Comparison of ENCODE assay signal across 8 cellular contexts in the genomic region with DNA sequence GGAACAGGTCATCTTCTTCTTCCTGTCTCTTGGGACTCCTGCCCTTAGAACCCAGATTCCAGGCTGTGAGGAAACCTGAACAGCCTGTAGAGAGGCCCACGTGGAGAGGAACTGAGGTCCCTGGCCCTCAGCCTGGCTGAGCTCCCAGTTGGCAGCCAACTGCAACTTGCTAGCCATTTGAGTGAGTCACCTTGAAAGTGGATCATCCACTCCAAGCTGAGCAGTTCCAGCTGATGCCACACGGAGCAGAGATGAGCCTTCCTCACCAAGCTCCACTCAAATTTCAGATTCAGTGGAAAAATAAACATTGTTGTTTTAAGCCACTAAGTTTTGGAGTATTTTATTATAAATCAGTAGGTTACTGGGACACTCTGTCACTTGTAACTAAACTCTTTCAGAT.
DNase-seq lines count a peak whose midpoint lies in the region; ATAC-seq lines count a peak whose summit lies in the region.

No MANE protein-coding gene starts in this region.

- peak; percentile 46 for DNase-seq in activated CD8-positive, alpha-beta memory T cell treated with anti-CD3 and anti-CD28 coated beads for 24 hours
- DNase-seq in activated CD8-positive, alpha-beta memory T cell treated with anti-CD3 and anti-CD28 coated beads, Interleukin-2, amount 50 U/mL, for 4 hours = no peak
- peak; percentile 5 for DNase-seq in SHP77 treated with DMSO at 0.1 percent for 48 hours (lab: John Stamatoyannopoulos, UW)
- DNase-seq in glomerular visceral epithelial cell (ENCODE audit: extremely low spot score) = peak; percentile 77
- DNase-seq in skeletal muscle cell (ENCODE audit: low read depth) = peak; percentile 75
- DNase-seq in GDM1 (lab: John Stamatoyannopoulos, UW) = no peak
- DNase-seq in ecto neural progenitor cell (ENCODE audit: low spot score) = no peak

- no peak for ATAC-seq in GM18502 (IDR thresholded peaks at IDR 0.05; ENCODE audit: poor library complexity, unreplicated experiment)

- H3K4me3 ChIP-seq in skeletal muscle cell (ENCODE audit: low read depth, low read length) = no peak overlapping the region

Comparison
In these comparisons a context has a peak if more than half of its experiments do, and no peak if none do; other contexts are left out.
1. DNase-seq: peak in activated CD8-positive, alpha-beta memory T cell treated with anti-CD3 and anti-CD28 coated beads for 24 hours (single experiment), SHP77 treated with DMSO at 0.1 percent for 48 hours (single experiment), glomerular visceral epithelial cell (single experiment) and skeletal muscle cell (single experiment); none in activated CD8-positive, alpha-beta memory T cell treated with anti-CD3 and anti-CD28 coated beads, Interleukin-2, amount 50 U/mL, for 4 hours (single experiment), GDM1 (single experiment) and ecto neural progenitor cell (single experiment).